1 cellular context compared by ENCODE assay signal in genomic region chr6:21310736-21311135, GRCh38.
TF ChIP-seq lines count a peak whose summit lies in the region.

No MANE protein-coding gene starts in this region.

TF ChIP-seq in neural cell, 6 proteins besides CTCF, POLR2A, EP300 and RAD21 (continued from another document):
- no peak for TF ChIP-seq REST (IDR thresholded peaks at IDR 0.05; ENCODE audit: borderline replicate concordance)
- TF ChIP-seq MXI1 (conservative IDR thresholded peaks at IDR 0.05; ENCODE audit: poor library complexity, severe bottlenecking), result no peak
- TF ChIP-seq POLR2AphosphoS5 (IDR thresholded peaks at IDR 0.05), result no peak
- TF ChIP-seq SMC3 (conservative IDR thresholded peaks at IDR 0.05; ENCODE audit: poor library complexity), result no peak
